ENCODE assay signal across 1 cellular context in genomic region chr1:47948126-47948525, GRCh38.
TF ChIP-seq lines count a peak whose summit lies in the region.

No MANE protein-coding gene starts in this region.

TF ChIP-seq in liver, 16 proteins besides CTCF, POLR2A, EP300 and RAD21 (continued from another document):
- TF ChIP-seq EGR1 (IDR thresholded peaks at IDR 0.05; ENCODE audit: low read depth in 2 of 2) (no peak), HNF4G (IDR thresholded peaks at IDR 0.05) (peak; percentile 8), YY1 (IDR thresholded peaks at IDR 0.05) (peak; percentile 84), HNF4A (conservative IDR thresholded peaks at IDR 0.05) (peak; percentile 47 to 62), TAF1 (conservative IDR thresholded peaks at IDR 0.05) (no peak), GABPA (IDR thresholded peaks at IDR 0.05 in 1 of 2, conservative IDR thresholded peaks at IDR 0.05 in 1 of 2) (no peak), SP1 (IDR thresholded peaks at IDR 0.05) (peak; percentile 38)
- TF ChIP-seq, protein P1, sequence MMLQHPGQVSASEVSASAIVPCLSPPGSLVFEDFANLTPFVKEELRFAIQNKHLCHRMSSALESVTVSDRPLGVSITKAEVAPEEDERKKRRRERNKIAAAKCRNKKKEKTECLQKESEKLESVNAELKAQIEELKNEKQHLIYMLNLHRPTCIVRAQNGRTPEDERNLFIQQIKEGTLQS (IDR thresholded peaks at IDR 0.05) = no peak
- TF ChIP-seq, protein P2, sequence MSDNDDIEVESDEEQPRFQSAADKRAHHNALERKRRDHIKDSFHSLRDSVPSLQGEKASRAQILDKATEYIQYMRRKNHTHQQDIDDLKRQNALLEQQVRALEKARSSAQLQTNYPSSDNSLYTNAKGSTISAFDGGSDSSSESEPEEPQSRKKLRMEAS (IDR thresholded peaks at IDR 0.05) = no peak
- TF ChIP-seq, protein P3, sequence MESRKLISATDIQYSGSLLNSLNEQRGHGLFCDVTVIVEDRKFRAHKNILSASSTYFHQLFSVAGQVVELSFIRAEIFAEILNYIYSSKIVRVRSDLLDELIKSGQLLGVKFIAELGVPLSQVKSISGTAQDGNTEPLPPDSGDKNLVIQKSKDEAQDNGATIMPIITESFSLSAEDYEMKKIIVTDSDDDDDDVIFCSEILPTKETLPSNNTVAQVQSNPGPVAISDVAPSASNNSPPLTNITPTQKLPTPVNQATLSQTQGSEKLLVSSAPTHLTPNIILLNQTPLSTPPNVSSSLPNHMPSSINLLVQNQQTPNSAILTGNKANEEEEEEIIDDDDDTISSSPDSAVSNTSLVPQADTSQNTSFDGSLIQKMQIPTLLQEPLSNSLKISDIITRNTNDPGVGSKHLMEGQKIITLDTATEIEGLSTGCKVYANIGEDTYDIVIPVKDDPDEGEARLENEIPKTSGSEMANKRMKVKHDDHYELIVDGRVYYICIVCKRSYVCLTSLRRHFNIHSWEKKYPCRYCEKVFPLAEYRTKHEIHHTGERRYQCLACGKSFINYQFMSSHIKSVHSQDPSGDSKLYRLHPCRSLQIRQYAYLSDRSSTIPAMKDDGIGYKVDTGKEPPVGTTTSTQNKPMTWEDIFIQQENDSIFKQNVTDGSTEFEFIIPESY (IDR thresholded peaks at IDR 0.05) = no peak
